28 cellular contexts compared by ENCODE assay signal in the genomic region with DNA sequence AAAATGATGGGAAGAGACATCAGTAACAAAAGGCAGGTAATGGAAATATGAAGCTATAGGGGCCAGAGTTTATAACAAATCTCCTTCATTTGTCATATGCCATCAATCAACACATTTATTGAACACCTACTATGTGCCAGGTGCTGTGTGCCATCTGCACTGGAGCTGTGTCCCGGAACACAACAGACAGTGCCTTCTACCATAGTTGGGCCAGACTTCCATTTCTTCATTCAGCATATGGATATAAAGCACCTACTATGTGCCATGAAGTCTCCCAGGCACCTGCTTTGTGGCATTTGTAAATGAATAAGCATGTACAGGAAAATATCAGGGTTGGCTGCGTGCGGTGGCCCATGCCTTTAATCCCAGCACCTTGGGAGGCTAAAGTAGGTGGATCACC.
"Had no signal": no experiment of that assay in that cellular context is flagged by ENCODE, and none has a peak within 500 bp of the region (broad histone marks: within the 10 kb centered on the region; RNA-seq: fewer than 3 reads in every experiment).

No MANE protein-coding gene starts in this region.

- H3K4me3 Mint-ChIP-seq: dendritic cell treated with granulocyte-macrophage colony-stimulating factor and Interleukin-4, amounts not matched to agents 40 ng/mL and 50 ng/mL, for 4 days; effector memory CD8-positive, alpha-beta T cell; endodermal cell; mesothelial cell of epicardium; naive B cell had no signal

- H3K9me3 Mint-ChIP-seq: dendritic cell treated with granulocyte-macrophage colony-stimulating factor and Interleukin-4, amounts not matched to agents 40 ng/mL and 50 ng/mL, for 4 days; effector memory CD8-positive, alpha-beta T cell; endodermal cell; mesothelial cell of epicardium had no signal

- H3K9me3 ChIP-seq: colonic mucosa, esophagus squamous epithelium, gastrocnemius medialis, heart right ventricle, left lung, lower lobe of right lung, mucosa of descending colon had no signal

- H3K27me3 ChIP-seq: colonic mucosa, esophagus squamous epithelium, gastrocnemius medialis, left lung had no signal

- H3K36me3 Mint-ChIP-seq: mesothelial cell of epicardium, naive B cell had no signal

- H3K36me3 ChIP-seq: colonic mucosa, esophagus squamous epithelium, gastrocnemius medialis, heart right ventricle, left lung, lower lobe of right lung had no signal

- H3K27me3 Mint-ChIP-seq: effector memory CD8-positive, alpha-beta T cell had no signal

- DNase-seq: colonic mucosa; cortex of kidney; effector CD8-positive, alpha-beta T cell; endodermal cell; erythroblast; esophagus squamous epithelium; foreskin fibroblast; foreskin melanocyte; gastrocnemius medialis; glutamatergic neuron; head of caudate nucleus; heart right ventricle; hippocampal formation; left cardiac atrium; left lung; left ventricle myocardium superior; lower lobe of right lung; mesenchymal stem cell; mucosa of descending colon; naive B cell had no signal

- H3K4me3 ChIP-seq: colonic mucosa, esophagus squamous epithelium, gastrocnemius medialis, heart right ventricle, left lung, lower lobe of right lung, mucosa of descending colon had no signal

- ATAC-seq: esophagus mucosa, gastrocnemius medialis, heart right ventricle, left cardiac atrium, left lung, left ventricle myocardium superior, lower lobe of right lung, mucosa of descending colon had no signal

- H3K27ac ChIP-seq: colonic mucosa, epithelial cell of prostate, esophagus squamous epithelium, gastrocnemius medialis, heart right ventricle, left lung, lower lobe of right lung had no signal

- H3K27ac Mint-ChIP-seq: dendritic cell treated with granulocyte-macrophage colony-stimulating factor and Interleukin-4, amounts not matched to agents 40 ng/mL and 50 ng/mL, for 4 days; endodermal cell; mesothelial cell of epicardium had no signal

- FAIRE-seq: endometrium, islet of Langerhans, keratinocyte had no signal

- H3K4me1 ChIP-seq: colonic mucosa, gastrocnemius medialis, heart right ventricle, left lung, lower lobe of right lung had no signal

- H3K4me1 Mint-ChIP-seq: naive B cell had no signal
